15 cellular contexts compared by ENCODE assay signal in genomic region chr1:209323743-209324142, GRCh38.
"Had no signal": no experiment of that assay in that cellular context is flagged by ENCODE, and none has a peak within 500 bp of the region (broad histone marks: within the 10 kb centered on the region; RNA-seq: fewer than 3 reads in every experiment).

No MANE protein-coding gene starts in this region.

- H3K4me3 ChIP-seq: coronary artery, left lung, ovary, thyroid gland had no signal

- H3K27ac ChIP-seq: coronary artery, left lung, ovary, thyroid gland had no signal

- DNase-seq: activated CD4-positive, alpha-beta memory T cell treated with anti-CD3 and anti-CD28 coated beads, Interleukin-2, amount 10 ng/mL, durations not matched to agents 7 days and 5 days; activated CD4-positive, alpha-beta T cell treated with anti-CD3 and anti-CD28 coated beads for 4 hours; activated naive CD4-positive, alpha-beta T cell treated with anti-CD3 and anti-CD28 coated beads, Interleukin-2, amount 10 ng/mL, durations not matched to agents 7 days and 5 days; activated T-cell treated with anti-CD3 and anti-CD28 coated beads, Interleukin-2, amount 50 U/mL, for 24 hours; caudate nucleus; islet precursor cell; left lung; naive thymus-derived CD4-positive, alpha-beta T cell; ovary; stimulated activated CD4-positive, alpha-beta T cell treated with anti-CD3 and anti-CD28 coated beads, Interleukin-2, amount 100 ng/mL, for 48 hours; thyroid gland had no signal

- H3K36me3 ChIP-seq: left lung, ovary, thyroid gland had no signal

- H3K4me1 ChIP-seq: left lung, thyroid gland had no signal

- FAIRE-seq: endothelial cell of umbilical vein had no signal

- H3K9me3 ChIP-seq: left lung, ovary, thyroid gland had no signal

- H3K27me3 ChIP-seq: left lung, ovary, thyroid gland had no signal

- ATAC-seq: left lung; naive thymus-derived CD4-positive, alpha-beta T cell; stimulated activated memory B cell treated with anti-CD40 and anti-IgM and Interleukin-4, amounts not matched to agents 10 μg/mL and 1 μg/mL and 100 μg/mL, for 72 hours; WTC11 had no signal
